ENCODE assay signal across 1 cellular context in the genomic region with DNA sequence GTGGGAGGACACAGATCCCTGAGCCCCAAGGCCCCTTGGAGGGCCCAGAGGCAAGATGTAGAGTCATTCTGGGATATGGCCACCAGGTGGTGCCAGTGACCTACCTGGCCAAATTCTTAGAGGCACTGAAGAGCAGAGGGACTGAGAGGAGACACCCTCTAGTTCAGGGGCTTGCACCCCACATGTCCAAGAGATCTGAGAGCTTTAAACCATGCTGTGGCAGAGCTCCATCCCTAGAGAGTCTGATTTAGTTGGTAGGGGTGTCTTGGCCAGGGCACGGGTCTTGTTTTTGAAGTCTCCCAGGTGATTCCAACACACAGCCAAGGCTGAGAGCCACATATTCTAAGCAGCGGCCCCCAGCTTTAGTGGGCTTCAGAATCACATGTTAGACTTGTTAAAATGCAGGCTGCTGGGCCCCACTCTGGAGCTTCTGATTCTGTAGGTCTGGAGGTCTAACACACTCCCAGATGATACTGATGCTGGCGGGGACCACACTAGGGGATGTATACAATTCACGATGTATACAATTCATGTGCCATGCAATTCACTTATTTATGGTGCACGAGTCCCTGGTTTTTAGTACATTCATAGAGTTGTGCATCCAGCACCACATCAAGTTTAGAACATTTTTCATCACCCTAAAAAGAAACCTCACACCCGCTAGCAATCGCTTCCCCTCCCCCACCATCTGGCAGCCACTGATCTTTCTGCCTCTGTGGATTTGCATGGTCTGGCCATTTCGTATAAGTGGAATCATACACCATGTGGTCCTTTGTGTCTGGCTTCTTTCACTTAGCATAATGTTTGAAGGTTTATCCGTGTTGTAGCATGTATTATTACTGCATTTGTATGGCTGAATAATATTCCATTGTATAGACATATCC.
TF ChIP-seq lines count a peak whose summit lies in the region.

No MANE protein-coding gene starts in this region.

TF ChIP-seq in K562, 482 proteins besides CTCF, POLR2A, EP300 and RAD21 (continued from another document):
- TF ChIP-seq, protein P1, sequence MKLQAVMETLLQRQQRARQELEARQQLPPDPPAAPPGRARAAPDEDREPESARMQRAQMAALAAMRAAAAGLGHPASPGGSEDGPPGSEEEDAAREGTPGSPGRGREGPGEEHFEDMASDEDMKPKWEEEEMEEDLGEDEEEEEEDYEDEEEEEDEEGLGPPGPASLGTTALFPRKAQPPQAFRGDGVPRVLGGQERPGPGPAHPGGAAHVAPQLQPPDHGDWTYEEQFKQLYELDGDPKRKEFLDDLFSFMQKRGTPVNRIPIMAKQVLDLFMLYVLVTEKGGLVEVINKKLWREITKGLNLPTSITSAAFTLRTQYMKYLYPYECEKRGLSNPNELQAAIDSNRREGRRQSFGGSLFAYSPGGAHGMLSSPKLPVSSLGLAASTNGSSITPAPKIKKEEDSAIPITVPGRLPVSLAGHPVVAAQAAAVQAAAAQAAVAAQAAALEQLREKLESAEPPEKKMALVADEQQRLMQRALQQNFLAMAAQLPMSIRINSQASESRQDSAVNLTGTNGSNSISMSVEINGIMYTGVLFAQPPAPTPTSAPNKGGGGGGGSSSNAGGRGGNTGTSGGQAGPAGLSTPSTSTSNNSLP (IDR thresholded peaks at IDR 0.05; ENCODE audit: borderline replicate concordance, low read depth, low read length): 0 out of 2 replicates have a peak, but pooled peaks have one; percentile 25
- TF ChIP-seq CBFA2T3 (IDR thresholded peaks at IDR 0.05) (peak; percentile 7; the same call in 1 of the 2 replicates), ZNF408 (CRISPR knock-in tag; IDR thresholded peaks at IDR 0.05; ENCODE audit: low read depth) (no peak), TAL1 (IDR thresholded peaks at IDR 0.05) (no peak), PHB (CRISPR knock-in tag; IDR thresholded peaks at IDR 0.05) (no peak)
